6 cellular contexts compared by ENCODE assay signal in genomic region chr13:26838821-26839220, GRCh38.
"Had no signal": no experiment of that assay in that cellular context is flagged by ENCODE, and none has a peak within 500 bp of the region (broad histone marks: within the 10 kb centered on the region; RNA-seq: fewer than 3 reads in every experiment).

No MANE protein-coding gene starts in this region.

- FAIRE-seq: HepG2 had no signal

- DNase-seq: H9, HCEC 1CT, KBM-7 had no signal

- H3K4me2 ChIP-seq: GM23338 had no signal

- H3K4me3 ChIP-seq: GM23338 had no signal

- H3K27ac ChIP-seq: HL-60 had no signal
